26 cellular contexts compared by ENCODE assay signal in genomic region chr17:9235346-9235745, GRCh38.
"Had no signal": no experiment of that assay in that cellular context is flagged by ENCODE, and none has a peak within 500 bp of the region (broad histone marks: within the 10 kb centered on the region; RNA-seq: fewer than 3 reads in every experiment).

No MANE protein-coding gene starts in this region.

- H3K79me2 ChIP-seq: hepatocyte had no signal

- ATAC-seq: gastrocnemius medialis; mucosa of descending colon; natural killer cell treated with Interleukin-12 subunit alpha and Interleukin-12 subunit beta and Interleukin-15 and Interleukin-18, amount 100 ng/mL, for 72 hours; right cardiac atrium; stimulated activated naive B cell treated with anti-CD40 and anti-IgM and Interleukin-4, amounts not matched to agents 10 μg/mL and 1 μg/mL and 100 μg/mL, for 72 hours had no signal

- H3K27ac Mint-ChIP-seq: activated CD4-positive, alpha-beta T cell treated with anti-CD3 and anti-CD28 coated beads, Interleukin-2, amount 10 ng/mL, durations not matched to agents 7 days and 5 days; activated naive CD8-positive, alpha-beta T cell; activated T-helper 2 cell treated with anti-CD3 and anti-CD28 coated beads, Interferon-gamma antibody, Interleukin-2, Interleukin-4, amounts not matched to agents 10 μg/mL and 5 μg/mL and 100 μg/mL, durations not matched to agents 14 hours and 24 hours and 36 hours; natural killer cell treated with Interleukin-12 subunit alpha and Interleukin-12 subunit beta and Interleukin-15 and Interleukin-18, amount 100 ng/mL, for 72 hours; stimulated activated naive B cell treated with anti-CD40 and anti-IgM and Interleukin-4, amounts not matched to agents 10 μg/mL and 1 μg/mL and 100 μg/mL, for 72 hours had no signal

- H3K4me3 Mint-ChIP-seq: activated CD4-positive, alpha-beta T cell treated with anti-CD3 and anti-CD28 coated beads, Interleukin-2, amount 10 ng/mL, durations not matched to agents 7 days and 5 days; activated naive CD8-positive, alpha-beta T cell; natural killer cell treated with Interleukin-12 subunit alpha and Interleukin-12 subunit beta and Interleukin-15 and Interleukin-18, amount 100 ng/mL, for 72 hours; stimulated activated naive B cell treated with anti-CD40 and anti-IgM and Interleukin-4, amounts not matched to agents 10 μg/mL and 1 μg/mL and 100 μg/mL, for 72 hours had no signal

- H3K27ac ChIP-seq: brain microvascular endothelial cell, coronary artery, dorsolateral prefrontal cortex, gastrocnemius medialis, hepatocyte, left ventricle myocardium inferior, spleen, testis, VCaP had no signal

- H3K4me3 ChIP-seq: coronary artery, dorsolateral prefrontal cortex, gastrocnemius medialis, hepatocyte, left ventricle myocardium inferior, lung, mucosa of descending colon, spleen, testis had no signal

- H3K4me2 ChIP-seq: hepatocyte had no signal

- H3K27me3 Mint-ChIP-seq: activated CD4-positive, alpha-beta T cell treated with anti-CD3 and anti-CD28 coated beads, Interleukin-2, amount 10 ng/mL, durations not matched to agents 7 days and 5 days; natural killer cell treated with Interleukin-12 subunit alpha and Interleukin-12 subunit beta and Interleukin-15 and Interleukin-18, amount 100 ng/mL, for 72 hours had no signal

- FAIRE-seq: astrocyte, TTC549, urothelium cell line had no signal

- H3K9me3 Mint-ChIP-seq: activated T-helper 2 cell treated with anti-CD3 and anti-CD28 coated beads, Interferon-gamma antibody, Interleukin-2, Interleukin-4, amounts not matched to agents 10 μg/mL and 5 μg/mL and 100 μg/mL, durations not matched to agents 14 hours and 24 hours and 36 hours; natural killer cell treated with Interleukin-12 subunit alpha and Interleukin-12 subunit beta and Interleukin-15 and Interleukin-18, amount 100 ng/mL, for 72 hours; stimulated activated naive B cell treated with anti-CD40 and anti-IgM and Interleukin-4, amounts not matched to agents 10 μg/mL and 1 μg/mL and 100 μg/mL, for 72 hours had no signal

- H3K9me3 ChIP-seq: gastrocnemius medialis, left ventricle myocardium inferior, mucosa of descending colon, spleen, testis had no signal

- H2AFZ ChIP-seq: hepatocyte had no signal

- H3K36me3 ChIP-seq: brain microvascular endothelial cell, gastrocnemius medialis, left ventricle myocardium inferior, spleen had no signal

- H3K36me3 Mint-ChIP-seq: activated naive CD8-positive, alpha-beta T cell; natural killer cell treated with Interleukin-12 subunit alpha and Interleukin-12 subunit beta and Interleukin-15 and Interleukin-18, amount 100 ng/mL, for 72 hours had no signal

- H3K27me3 ChIP-seq: brain microvascular endothelial cell, gastrocnemius medialis, hepatocyte, testis had no signal

- DNase-seq: activated CD4-positive, alpha-beta T cell treated with anti-CD3 and anti-CD28 coated beads, Interleukin-2, amount 10 ng/mL, durations not matched to agents 7 days and 5 days; brain microvascular endothelial cell; effector memory CD4-positive, alpha-beta T cell; gastrocnemius medialis; left ventricle myocardium inferior; stimulated activated CD4-positive, alpha-beta T cell treated with anti-CD3 and anti-CD28 coated beads, Interleukin-4, amount 100 ng/mL, for 4 hours; stimulated activated CD8-positive, alpha-beta memory T cell treated with anti-CD3 and anti-CD28 coated beads, Interleukin-4, amount 100 ng/mL, for 48 hours; stimulated activated naive B cell treated with anti-CD40 and anti-IgM and Interleukin-4, amounts not matched to agents 10 μg/mL and 1 μg/mL and 100 μg/mL, for 72 hours; T-helper 1 cell; T-helper 9 cell; testis; trophoblast cell had no signal
